In genomic region chr2:56130463-56131070, GRCh38 we compare ENCODE assay signal across 9 cellular contexts. TPM values are rescaled to one million over a fixed set of nuclear protein-coding genes. Genes with fewer than 3 reads are reported as not detected.
DNase-seq lines count a peak whose midpoint lies in the region; ATAC-seq and TF ChIP-seq lines count a peak whose summit lies in the region.
"Had no signal": no experiment of that assay in that cellular context is flagged by ENCODE, and none has a peak within 500 bp of the region (broad histone marks: within the 10 kb centered on the region; RNA-seq: fewer than 3 reads in every experiment).

No MANE protein-coding gene starts in this region.

- H3K27ac Mint-ChIP-seq in T-helper 2 cell treated with Interferon-gamma antibody and Interleukin-4, amounts not matched to agents 5 μg/mL and 100 μg/mL, for 36 hours = no peak overlapping the region

- TF ChIP-seq POLR2A in testis (IDR thresholded peaks at IDR 0.05) = no peak

- ATAC-seq in heart right ventricle (no peak), HG03025 (IDR thresholded peaks at IDR 0.05; ENCODE audit: low FRiP score, unreplicated experiment) (no peak)

- H3K36me3 ChIP-seq in heart right ventricle (no peaks in the 10 kb centered on the region), testis (ENCODE audit: low read depth, missing control alignments) (no peaks in the 10 kb centered on the region)

- DNase-seq in GM03348 (ENCODE audit: low spot score) (peak; percentile 67), SKM-1 (lab: John Stamatoyannopoulos, UW; ENCODE audit: unreplicated experiment) (peak; percentile 26), heart right ventricle (no peak), testis (peak; percentile 46), activated T-cell treated with anti-CD3 and anti-CD28 coated beads for 4 hours (no peak)
- peak; percentile 31 for DNase-seq in Jurkat, Clone E6-1 (ENCODE audit: low read depth, low spot score)
- DNase-seq in T-helper 2 cell treated with Interferon-gamma antibody and Interleukin-4, amounts not matched to agents 5 μg/mL and 100 μg/mL, for 36 hours (ENCODE audit: low spot score) = no peak

- no peaks in the 10 kb centered on the region for H3K36me3 Mint-ChIP-seq in T-helper 2 cell treated with Interferon-gamma antibody and Interleukin-4, amounts not matched to agents 5 μg/mL and 100 μg/mL, for 36 hours (ENCODE audit: low read depth)

- H3K4me1 Mint-ChIP-seq in T-helper 2 cell treated with Interferon-gamma antibody and Interleukin-4, amounts not matched to agents 5 μg/mL and 100 μg/mL, for 36 hours (ENCODE audit: low read depth) = no peaks in the 10 kb centered on the region

- TF ChIP-seq CTCF in heart right ventricle (IDR thresholded peaks at IDR 0.05) (peak in 8 of 9 donors; percentile 27 to 67 (median 60)), testis (IDR thresholded peaks at IDR 0.05) (peak in 2 of 3 experiments; percentile 27 to 41)

- H3K27me3 ChIP-seq in heart right ventricle (peaks cover 0 to 6% (median 0%) of the 10 kb centered on the region in 7 donors), testis (no peaks in the 10 kb centered on the region)

- no peaks in the 10 kb centered on the region for H3K27me3 Mint-ChIP-seq in T-helper 2 cell treated with Interferon-gamma antibody and Interleukin-4, amounts not matched to agents 5 μg/mL and 100 μg/mL, for 36 hours (ENCODE audit: low read depth)

- intact Hi-C loops in heart right ventricle (cut with DNase I) (loop anchor here in 6 of 10 donors (2.0 to 5.0 kb wide), 5 partner anchors 358 to 1387 kb away; no protein-coding TSS in a partner anchor), testis (cut with DNase I; ENCODE audit: low total_unique reads) (no loop called here)

- no peaks in the 10 kb centered on the region for H3K9me3 ChIP-seq in heart right ventricle
- no peaks in the 10 kb centered on the region for H3K9me3 ChIP-seq in testis

- 65 to 66% methylated on average over 5 of the region's 5 CpGs for WGBS in heart right ventricle, 2 donors
- WGBS in testis, 2 donors = 69 to 72% methylated on average over 5 of the region's 5 CpGs

- H3K27ac ChIP-seq in heart right ventricle (no peak overlapping the region), testis (no peak overlapping the region)

- H3K4me1 ChIP-seq in heart right ventricle = peaks cover 0 to 7% (median 0%) of the 10 kb centered on the region in 9 donors
- H3K4me1 ChIP-seq in testis = no peaks in the 10 kb centered on the region

- no peak overlapping the region for H3K4me3 Mint-ChIP-seq in T-helper 2 cell treated with Interferon-gamma antibody and Interleukin-4, amounts not matched to agents 5 μg/mL and 100 μg/mL, for 36 hours

- no peaks in the 10 kb centered on the region for H3K9me3 Mint-ChIP-seq in T-helper 2 cell treated with Interferon-gamma antibody and Interleukin-4, amounts not matched to agents 5 μg/mL and 100 μg/mL, for 36 hours

- H3K4me3 ChIP-seq in Jurkat, Clone E6-1 (ENCODE audit: low read length) = no peak overlapping the region
- H3K4me3 ChIP-seq in heart right ventricle (no peak overlapping the region), testis (no peak overlapping the region)

RNA-seq across cellular contexts. Expression of gene CCDC85A, which starts 53.2 kb away (rescaled TPM):
- not detected for polyA plus RNA-seq in Jurkat, Clone E6-1 (2012; ENCODE audit: insufficient read depth, insufficient read length)
- total RNA-seq in heart right ventricle (1 to 10 TPM; 2.8 to 8.5 (median 3.6) TPM), testis (1 to 10 TPM; 2.9 to 3.9 TPM)
- polyA plus RNA-seq in heart right ventricle (1 to 10 TPM; 1.5 to 2.8 TPM), testis (ENCODE audit: insufficient read depth, low read depth, low replicate concordance) (0.61 TPM)
- total RNA-seq: T-helper 1 cell treated with Interleukin-12 subunit alpha and Interleukin-12 subunit beta and Interleukin-4 antibody, amounts not matched to agents 30 ng/mL and 1 ng/mL, for 36 hours had no signal

Comparison
In these comparisons a context has a peak if more than half of its experiments do, and no peak if none do; other contexts are left out.
1. DNase-seq: peak in GM03348 (single experiment), Jurkat, Clone E6-1 (single experiment), SKM-1 (single experiment) and testis (single experiment); none in heart right ventricle (0 of 2), activated T-cell treated with anti-CD3 and anti-CD28 coated beads for 4 hours (single experiment) and T-helper 2 cell treated with Interferon-gamma antibody and Interleukin-4, amounts not matched to agents 5 μg/mL and 100 μg/mL, for 36 hours (single experiment).